17 cellular contexts compared by ENCODE assay signal in genomic region chr1:178330153-178330552, GRCh38.
DNase-seq lines count a peak whose midpoint lies in the region; ATAC-seq and TF ChIP-seq lines count a peak whose summit lies in the region.
"Had no signal": no experiment of that assay in that cellular context is flagged by ENCODE, and none has a peak within 500 bp of the region (broad histone marks: within the 10 kb centered on the region; RNA-seq: fewer than 3 reads in every experiment).

No MANE protein-coding gene starts in this region.

- no peak for TF ChIP-seq EP300 in SK-N-SH (IDR thresholded peaks at IDR 0.05; ENCODE audit: borderline replicate concordance in 1 of 2, low read depth in 1 of 2, low read length in 1 of 2)

- H3K4me2 ChIP-seq in SK-N-SH, result no peak overlapping the region

- DNase-seq in M059J (ENCODE audit: low read depth), result peak; percentile 29
- DNase-seq in SK-N-SH, result no peak
- no peak for DNase-seq in epithelial cell of prostate (ENCODE audit: low read depth, low spot score)
- no peak for DNase-seq in gastrocnemius medialis
- DNase-seq in NOMO-1 treated with dmso at 0.1 percent for 144 hours (lab: John Stamatoyannopoulos, UW; ENCODE audit: unreplicated experiment), result no peak
- DNase-seq: CD8-positive, alpha-beta T cell; DND-41; GDM1; GOT3; MV-4-11; NCI-H1436; NCI-H2029 treated with DMSO at 0.1 percent for 48 hours; NCI-H748 treated with DMSO at 0.1 percent for 48 hours; SW 1271 had no signal

- 0 out of 4 replicates have a peak overlapping the region, but pooled peaks of 1 of the 2 experiments have one; percentile 21 for H3K27ac ChIP-seq in SK-N-SH (ENCODE audit: low read depth in 2 of 2, low read length in 1 of 2)
- peak overlapping the region; percentile 57 for H3K27ac ChIP-seq in epithelial cell of prostate
- H3K27ac ChIP-seq in gastrocnemius medialis, result peak overlapping the region; percentile 27 to 70 (median 64)

- no peaks in the 10 kb centered on the region for H4K20me1 ChIP-seq in SK-N-SH (ENCODE audit: insufficient read depth)

- no peak for TF ChIP-seq POLR2A in gastrocnemius medialis (IDR thresholded peaks at IDR 0.05)

- TF ChIP-seq CTCF in SK-N-SH (IDR thresholded peaks at IDR 0.05) (no peak), gastrocnemius medialis (IDR thresholded peaks at IDR 0.05 in 4 of 5, conservative IDR thresholded peaks at IDR 0.05 in 1 of 5) (no peak)

- H3K4me1 ChIP-seq in SK-N-SH (ENCODE audit: control insufficient read depth in 1 of 2, insufficient read depth in 2 of 2, low read depth in 1 of 2, low read length in 1 of 2) (no peaks in the 10 kb centered on the region; a peak in 1 of 4 replicates), gastrocnemius medialis (peaks cover 29 to 39% of the 10 kb centered on the region in 2 donors)

- POLR2A ChIA-PET in SK-N-SH (lab: Yijun Ruan, JAX), result no interaction called here

- WGBS in SK-N-SH (ENCODE audit: low lambda C conversion rate), result 37% methylated on average over 1 of the region's 1 CpG

- H3K36me3 ChIP-seq in SK-N-SH (replicated peaks in 1 of 2; ENCODE audit: control insufficient read depth in 1 of 2, insufficient read depth in 2 of 2, low read length in 1 of 2) (no peaks in the 10 kb centered on the region), gastrocnemius medialis (no peaks in the 10 kb centered on the region)

- H2AFZ ChIP-seq in SK-N-SH (ENCODE audit: low read depth), result no peak overlapping the region

- peak; percentile 66 to 70 for ATAC-seq in gastrocnemius medialis
- no peak for ATAC-seq in HG02938 (IDR thresholded peaks at IDR 0.05; ENCODE audit: unreplicated experiment)
- no peak for ATAC-seq in HG02678 (IDR thresholded peaks at IDR 0.05; ENCODE audit: unreplicated experiment)
- no peak for ATAC-seq in HG03135 (IDR thresholded peaks at IDR 0.05; ENCODE audit: unreplicated experiment)
- ATAC-seq: CD8-positive, alpha-beta T cell had no signal

- H3K27me3 ChIP-seq in SK-N-SH (ENCODE audit: insufficient read depth) (no peaks in the 10 kb centered on the region), gastrocnemius medialis (no peaks in the 10 kb centered on the region)

- no peak overlapping the region for H3K4me3 ChIP-seq in SK-N-SH (ENCODE audit: low read depth in 2 of 2, low read length in 1 of 2)
- H3K4me3 ChIP-seq in gastrocnemius medialis, result no peak overlapping the region

- in situ Hi-C loops in gastrocnemius medialis (cut with MboI; ENCODE audit: low sequenced_read_pairs in 4 of 4), result loop anchor here in 1 of 4 donors (25.0 kb wide), 1 partner anchor 682 kb away; no protein-coding TSS in a partner anchor

- no peak overlapping the region for H3K9ac ChIP-seq in SK-N-SH

- no peaks in the 10 kb centered on the region for H3K9me3 ChIP-seq in SK-N-SH
- H3K9me3 ChIP-seq in gastrocnemius medialis, result no peaks in the 10 kb centered on the region

- H3F3A ChIP-seq in SK-N-SH (replicated peaks; ENCODE audit: insufficient read depth), result peaks cover 15% of the 10 kb centered on the region

- no peaks in the 10 kb centered on the region for H3K9me2 ChIP-seq in SK-N-SH

- TF ChIP-seq RAD21 in SK-N-SH (IDR thresholded peaks at IDR 0.05; ENCODE audit: low read length), result no peak

- peaks cover 38% of the 10 kb centered on the region for H3K79me2 ChIP-seq in SK-N-SH (ENCODE audit: insufficient read depth)

- CTCF ChIA-PET in SK-N-SH (lab: Yijun Ruan, JAX), result interaction anchor here (0.8 to 1.2 kb wide), 2 partner anchors 30 to 170 kb away, joined by 3 to 6 read pairs; no protein-coding TSS in a partner anchor

- intact Hi-C loops in gastrocnemius medialis (cut with DNase I; ENCODE audit: low total_unique reads), result no loop called here

TF ChIP-seq in SK-N-SH, 30 proteins besides CTCF, POLR2A, EP300 and RAD21:
- no peak for TF ChIP-seq YY1 (IDR thresholded peaks at IDR 0.05; ENCODE audit: low read depth)
- peak; percentile 42; the same call in 1 of the 2 replicates for TF ChIP-seq MEF2A (IDR thresholded peaks at IDR 0.05; ENCODE audit: borderline replicate concordance, low read depth)
- no peak for TF ChIP-seq RFX5 (IDR thresholded peaks at IDR 0.05; ENCODE audit: low read length)

Comparison
In these comparisons a context has a peak if more than half of its experiments do, and no peak if none do; other contexts are left out.
1. ATAC-seq: peak in gastrocnemius medialis (2 of 2); none in HG02938 (single experiment), HG02678 (single experiment) and HG03135 (single experiment).